In the genomic region with DNA sequence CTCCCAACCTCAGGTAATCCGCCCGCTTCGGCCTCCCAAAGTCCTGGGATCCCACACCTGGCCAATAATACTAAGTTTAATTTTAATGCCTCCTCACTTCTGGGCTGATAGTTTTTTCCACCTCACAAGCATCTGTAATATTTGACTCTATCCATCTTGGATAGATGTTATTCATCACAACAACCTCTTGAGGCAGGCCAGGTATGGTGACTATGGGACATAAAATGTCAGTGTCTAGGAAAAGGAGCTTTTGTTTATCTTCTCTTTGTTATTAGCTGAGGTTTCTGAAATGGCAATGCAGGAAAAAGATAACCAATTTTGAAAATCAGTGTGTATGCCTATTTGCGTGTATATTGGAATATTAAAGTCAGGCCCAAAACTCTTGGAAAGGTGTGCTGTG, we compare ENCODE assay signal across 1 cellular context.
TF ChIP-seq lines count a peak whose summit lies in the region.

No MANE protein-coding gene starts in this region.

TF ChIP-seq in WTC11, 78 proteins besides CTCF, POLR2A, EP300 and RAD21 (continued from another document):
- TF ChIP-seq, protein P1, sequence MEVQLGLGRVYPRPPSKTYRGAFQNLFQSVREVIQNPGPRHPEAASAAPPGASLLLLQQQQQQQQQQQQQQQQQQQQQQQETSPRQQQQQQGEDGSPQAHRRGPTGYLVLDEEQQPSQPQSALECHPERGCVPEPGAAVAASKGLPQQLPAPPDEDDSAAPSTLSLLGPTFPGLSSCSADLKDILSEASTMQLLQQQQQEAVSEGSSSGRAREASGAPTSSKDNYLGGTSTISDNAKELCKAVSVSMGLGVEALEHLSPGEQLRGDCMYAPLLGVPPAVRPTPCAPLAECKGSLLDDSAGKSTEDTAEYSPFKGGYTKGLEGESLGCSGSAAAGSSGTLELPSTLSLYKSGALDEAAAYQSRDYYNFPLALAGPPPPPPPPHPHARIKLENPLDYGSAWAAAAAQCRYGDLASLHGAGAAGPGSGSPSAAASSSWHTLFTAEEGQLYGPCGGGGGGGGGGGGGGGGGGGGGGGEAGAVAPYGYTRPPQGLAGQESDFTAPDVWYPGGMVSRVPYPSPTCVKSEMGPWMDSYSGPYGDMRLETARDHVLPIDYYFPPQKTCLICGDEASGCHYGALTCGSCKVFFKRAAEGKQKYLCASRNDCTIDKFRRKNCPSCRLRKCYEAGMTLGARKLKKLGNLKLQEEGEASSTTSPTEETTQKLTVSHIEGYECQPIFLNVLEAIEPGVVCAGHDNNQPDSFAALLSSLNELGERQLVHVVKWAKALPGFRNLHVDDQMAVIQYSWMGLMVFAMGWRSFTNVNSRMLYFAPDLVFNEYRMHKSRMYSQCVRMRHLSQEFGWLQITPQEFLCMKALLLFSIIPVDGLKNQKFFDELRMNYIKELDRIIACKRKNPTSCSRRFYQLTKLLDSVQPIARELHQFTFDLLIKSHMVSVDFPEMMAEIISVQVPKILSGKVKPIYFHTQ (CRISPR knock-in tag; IDR thresholded peaks at IDR 0.05) = no peak
